In genomic region chr2:15560988-15561573, GRCh38 we compare ENCODE assay signal across 8 cellular contexts. TPM values are rescaled to one million over a fixed set of nuclear protein-coding genes. Genes with fewer than 3 reads are reported as not detected.
A peak's percentile ranks its signal among the peaks of the same experiment; 100 is the strongest.
DNase-seq lines count a peak whose midpoint lies in the region; ATAC-seq and TF ChIP-seq lines count a peak whose summit lies in the region.

TSS of gene NBAS (minus strand) at chr2:15561334. CDS start at chr2:15561304, 30 bp downstream.

- H3K9me3 ChIP-seq in IMR-90 (ENCODE audit: control insufficient read depth, insufficient read depth, low read length) (no peaks in the 10 kb centered on the region), PC-9 (ENCODE audit: insufficient read depth, low read depth) (no peaks in the 10 kb centered on the region)

- peak within 1 kb of the TSS; percentile 92 for H3K4ac ChIP-seq in IMR-90 (ENCODE audit: low read depth, low read length)

- H3K9me1 ChIP-seq in IMR-90 (ENCODE audit: insufficient read depth, low read length): peaks cover 3% of the 10 kb centered on the region

- in situ Hi-C loops in IMR-90 (cut with MboI; ENCODE audit: low sequenced_read_pairs): no loop called here

- H2BK5ac ChIP-seq in IMR-90 (ENCODE audit: low read depth, low read length, poor library complexity, severe bottlenecking): peak within 1 kb of the TSS; percentile 89

- H3K79me2 ChIP-seq in PC-9 (ENCODE audit: low read depth): peaks cover 41% of the 10 kb centered on the region

- intact Hi-C loops in IMR-90 (cut with micrococcal nuclease) (loop anchor here (10.0 kb wide), 2 partner anchors 386 to 516 kb away; no protein-coding TSS in a partner anchor), PC-9 (cut with micrococcal nuclease; ENCODE audit: unreplicated experiment) (no loop called here)

- H4K20me1 ChIP-seq in IMR-90 (ENCODE audit: insufficient read depth, low read length): peaks cover 8% of the 10 kb centered on the region; the same call in 1 of the 2 replicates
- peaks cover 9% of the 10 kb centered on the region; the same call in 1 of the 2 replicates for H4K20me1 ChIP-seq in PC-9 (ENCODE audit: insufficient read depth)

- CTCF ChIA-PET in IMR-90 (lab: Yijun Ruan, JAX) (interaction anchor here (0.5 to 3.5 kb wide), 3 partner anchors 16 to 1172 kb away, joined by 3 to 13 read pairs (median 4); no protein-coding TSS in a partner anchor), PC-9 (lab: Charles Lee) (no interaction called here)

- peak; percentile 80 for DNase-seq in DMS114 treated with DMSO at 0.1 percent for 48 hours (lab: John Stamatoyannopoulos, UW; ENCODE audit: unreplicated experiment)
- DNase-seq in IMR-90: peak; percentile 85
- DNase-seq in PC-9: peak; percentile 60 to 74
- DNase-seq in activated T-cell treated with anti-CD3 and anti-CD28 coated beads, Interleukin-2, amount 50 U/mL, for 1 hour: peak; percentile 73
- DNase-seq in erythroblast (lab: John Stamatoyannopoulos, UW): peak; percentile 90 to 93
- peak; percentile 92 for DNase-seq in mucosa of gallbladder (ENCODE audit: low spot score)
- peak; percentile 44 to 63 for DNase-seq in stimulated activated CD8-positive, alpha-beta memory T cell treated with anti-CD3 and anti-CD28 coated beads, Interleukin-4, amount 100 ng/mL, for 4 hours (ENCODE audit: low read depth in 2 of 2, low spot score in 1 of 2)

- ATAC-seq in GM21528 (IDR thresholded peaks at IDR 0.05; ENCODE audit: low FRiP score, unreplicated experiment) (peak; percentile 90), IMR-90 (ENCODE audit: low read depth) (peak; percentile 92)

- TF ChIP-seq CTCF in IMR-90 (conservative IDR thresholded peaks at IDR 0.05; ENCODE audit: low read depth, low read length) (no peak), PC-9 (conservative IDR thresholded peaks at IDR 0.05) (no peak)

- H3K27me3 ChIP-seq in IMR-90 (ENCODE audit: control insufficient read depth, insufficient read depth, low read length) (no peaks in the 10 kb centered on the region), PC-9 (ENCODE audit: insufficient read depth, low read depth) (no peaks in the 10 kb centered on the region)

- WGBS in IMR-90 (ENCODE audit: extremely low coverage in 2 of 2, insufficient read length in 1 of 2), 2 experiments: 0% methylated on average over 8 of the region's 30 CpGs; no CpG with 5 or more reads in 1 of the 2 experiments

- H3K36me3 ChIP-seq in IMR-90 (ENCODE audit: control insufficient read depth, insufficient read depth, low read length) (no peaks in the 10 kb centered on the region), PC-9 (ENCODE audit: low read depth) (no peaks in the 10 kb centered on the region)

- peak within 1 kb of the TSS; percentile 97 for H3K23ac ChIP-seq in IMR-90 (ENCODE audit: low read depth, low read length)

- H3K27ac ChIP-seq in IMR-90 (ENCODE audit: insufficient read depth, low read length) (peak within 1 kb of the TSS; percentile 98), PC-9 (0 out of 2 replicates have a peak within 1 kb of the TSS, but pooled peaks have one; percentile 56)

- H2BK120ac ChIP-seq in IMR-90 (ENCODE audit: low read depth, low read length): peak within 1 kb of the TSS; percentile 91

- H3F3A ChIP-seq in PC-9 (ENCODE audit: insufficient read depth, low read depth): no peaks in the 10 kb centered on the region

- BruUV-seq in IMR-90 (replicated peaks; lab: Mats Ljungman, UMichigan) (no TSS peak), PC-9 (replicated peaks; lab: Mats Ljungman, UMichigan) (no TSS peak)

- peak within 1 kb of the TSS; percentile 93 for H3K56ac ChIP-seq in IMR-90 (ENCODE audit: extremely low read depth, insufficient read depth, low read length)

- peak within 1 kb of the TSS; percentile 82 for H3K18ac ChIP-seq in IMR-90 (ENCODE audit: low read depth, low read length)

- dilution Hi-C loops in IMR-90 (cut with HindIII; ENCODE audit: low sequenced_read_pairs, unreplicated experiment): no loop called here

- H4K91ac ChIP-seq in IMR-90 (ENCODE audit: insufficient read depth, low read depth, low read length): peak within 1 kb of the TSS; percentile 92

- POLR2A ChIA-PET in IMR-90 (lab: Charles Lee; ENCODE audit: unreplicated experiment) (interaction anchor here (0.6 kb wide), 1 partner anchor 386 kb away, joined by 6 read pairs; no protein-coding TSS in a partner anchor), PC-9 (lab: Charles Lee; ENCODE audit: unreplicated experiment) (no interaction called here)

- H4K5ac ChIP-seq in IMR-90 (ENCODE audit: low read depth, low read length): peak within 1 kb of the TSS; percentile 89

- TF ChIP-seq RAD21 in IMR-90 (IDR thresholded peaks at IDR 0.05; ENCODE audit: low read length): no peak

- H2AFZ ChIP-seq in IMR-90 (replicated peaks; ENCODE audit: low read length, poor library complexity): peak within 1 kb of the TSS; percentile 96
- H2AFZ ChIP-seq in PC-9: peak within 1 kb of the TSS; percentile 100

- H2AK9ac ChIP-seq in IMR-90 (replicated peaks; ENCODE audit: low read depth, low read length, poor library complexity): peak within 1 kb of the TSS; percentile 80

- TF ChIP-seq POLR2A in IMR-90 (IDR thresholded peaks at IDR 0.05; ENCODE audit: low read depth, low read length) (peak; percentile 75), erythroblast (IDR thresholded peaks at IDR 0.05; ENCODE audit: low read length) (peak; percentile 80)

- peak within 1 kb of the TSS; percentile 70; the same call in 1 of the 2 replicates for H2BK20ac ChIP-seq in IMR-90 (ENCODE audit: low read depth, low read length)

- H3K4me2 ChIP-seq in IMR-90 (ENCODE audit: low read depth, low read length): peak within 1 kb of the TSS; percentile 97
- peak within 1 kb of the TSS; percentile 100 for H3K4me2 ChIP-seq in PC-9

- H3K4me1 ChIP-seq in IMR-90 (ENCODE audit: control insufficient read depth, insufficient read depth, low read length): no peaks in the 10 kb centered on the region
- H3K4me1 ChIP-seq in PC-9 (replicated peaks; ENCODE audit: insufficient read depth): peaks cover 10% of the 10 kb centered on the region

- H3K4me3 ChIP-seq in IMR-90 (ENCODE audit: insufficient read depth, low read depth, low read length) (peak within 1 kb of the TSS; percentile 90), PC-9 (peak within 1 kb of the TSS; percentile 75)

- peak within 1 kb of the TSS; percentile 77; the same call in 2 of the 3 replicates for H2BK15ac ChIP-seq in IMR-90 (ENCODE audit: low read depth, low read length)

- H4K8ac ChIP-seq in IMR-90 (ENCODE audit: low read depth in 2 of 2, low read length in 2 of 2): peak within 1 kb of the TSS; percentile 83 to 93

- H2AK5ac ChIP-seq in IMR-90 (ENCODE audit: low read depth, low read length): peak within 1 kb of the TSS; percentile 64; the same call in 1 of the 2 replicates

- peaks cover 16 to 17% of the 10 kb centered on the region in 2 experiments for H3K79me1 ChIP-seq in IMR-90 (ENCODE audit: low read depth in 1 of 2, low read length in 2 of 2)

- peak within 1 kb of the TSS; percentile 98 for H3K9ac ChIP-seq in IMR-90 (ENCODE audit: low read depth, low read length)

- H3K14ac ChIP-seq in IMR-90 (replicated peaks; ENCODE audit: low read depth, low read length): peak within 1 kb of the TSS; percentile 94

- H3K9me2 ChIP-seq in PC-9 (ENCODE audit: insufficient read depth): no peaks in the 10 kb centered on the region

TF ChIP-seq in IMR-90, 13 proteins besides CTCF, POLR2A, EP300 and RAD21:
- no peak for TF ChIP-seq ELK1 (IDR thresholded peaks at IDR 0.05; ENCODE audit: borderline replicate concordance, low read depth, low read length)
- no peak for TF ChIP-seq MAFK (IDR thresholded peaks at IDR 0.05; ENCODE audit: low read depth, low read length)
- TF ChIP-seq MAZ (IDR thresholded peaks at IDR 0.05; ENCODE audit: borderline replicate concordance, low read depth, low read length): peak; percentile 41; the same call in 1 of the 2 replicates
- TF ChIP-seq SMC3 (IDR thresholded peaks at IDR 0.05; ENCODE audit: low read depth, low read length): no peak
- no peak; the same call in 1 of the 2 replicates for TF ChIP-seq NFE2L2 (IDR thresholded peaks at IDR 0.05; ENCODE audit: low read depth, low read length)
- peak; percentile 41; the same call in 1 of the 2 replicates for TF ChIP-seq MXI1 (IDR thresholded peaks at IDR 0.05; ENCODE audit: borderline replicate concordance, low read depth, low read length)
- TF ChIP-seq RFX5 (IDR thresholded peaks at IDR 0.05; ENCODE audit: low read depth, low read length): no peak
- TF ChIP-seq CEBPB (IDR thresholded peaks at IDR 0.05; ENCODE audit: low read depth, low read length): no peak
- TF ChIP-seq, protein P1, sequence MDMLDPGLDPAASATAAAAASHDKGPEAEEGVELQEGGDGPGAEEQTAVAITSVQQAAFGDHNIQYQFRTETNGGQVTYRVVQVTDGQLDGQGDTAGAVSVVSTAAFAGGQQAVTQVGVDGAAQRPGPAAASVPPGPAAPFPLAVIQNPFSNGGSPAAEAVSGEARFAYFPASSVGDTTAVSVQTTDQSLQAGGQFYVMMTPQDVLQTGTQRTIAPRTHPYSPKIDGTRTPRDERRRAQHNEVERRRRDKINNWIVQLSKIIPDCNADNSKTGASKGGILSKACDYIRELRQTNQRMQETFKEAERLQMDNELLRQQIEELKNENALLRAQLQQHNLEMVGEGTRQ (IDR thresholded peaks at IDR 0.05; ENCODE audit: low read depth, low read length): no peak
- no peak for TF ChIP-seq RCOR1 (IDR thresholded peaks at IDR 0.05; ENCODE audit: insufficient replicate concordance, low read length)
- TF ChIP-seq FOS (IDR thresholded peaks at IDR 0.05; ENCODE audit: low read depth, low read length): no peak
- TF ChIP-seq CHD1 (IDR thresholded peaks at IDR 0.05; ENCODE audit: low read depth, low read length): no peak

RNA-seq across cellular contexts. Expression of gene NBAS, which starts in this region (rescaled TPM):
- 88.9 and 105 TPM in 2 replicates for total RNA-seq in IMR-90 (2012; rRNA removed)
- polyA plus RNA-seq in IMR-90 (2012; rRNA removed): 20.4 and 22.3 TPM in 2 replicates
- 12.9 and 22.1 TPM in 2 replicates for polyA plus RNA-seq in IMR-90 (2012; cell fraction: cytosol; rRNA removed)
- 19.6 and 27.3 TPM in 2 replicates for polyA plus RNA-seq in IMR-90 (2012; cell fraction: nucleus; rRNA removed; ENCODE audit: low replicate concordance)
- 28.8 and 28.9 TPM in 2 replicates for total RNA-seq in PC-9 (2021)
- total RNA-seq in mucosa of gallbladder: 52.7 TPM

Comparison
In these comparisons a context has a peak if more than half of its experiments do, and no peak if none do; other contexts are left out.
1. Peak in every context shown above with its lines: DNase-seq, ATAC-seq, H3K4me3 ChIP-seq and H3K27ac ChIP-seq.